ENCODE assay signal across 25 cellular contexts in the genomic region with DNA sequence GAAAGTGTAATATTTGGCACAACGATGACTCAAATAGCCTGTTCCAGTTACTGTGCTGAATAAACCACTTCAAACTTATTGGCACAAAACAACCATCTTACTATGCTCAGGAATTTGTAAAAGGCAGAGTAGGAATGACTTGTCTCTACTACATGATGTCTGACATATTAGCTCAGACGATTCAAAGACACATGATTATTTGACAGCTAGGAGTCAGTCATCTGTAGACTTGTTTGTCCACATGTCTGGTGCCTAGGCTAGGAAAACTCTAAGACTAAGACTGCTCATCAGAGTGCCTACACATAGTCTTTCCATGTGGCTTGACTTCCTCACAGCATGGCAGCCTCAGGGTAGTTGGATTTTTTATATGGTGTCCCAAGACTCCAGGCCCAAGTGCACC.
"Had no signal": no experiment of that assay in that cellular context is flagged by ENCODE, and none has a peak within 500 bp of the region (broad histone marks: within the 10 kb centered on the region; RNA-seq: fewer than 3 reads in every experiment).

No MANE protein-coding gene starts in this region.

- H3K27ac Mint-ChIP-seq: activated naive CD8-positive, alpha-beta T cell; activated T-helper 2 cell treated with anti-CD3 and anti-CD28 coated beads, Interferon-gamma antibody, Interleukin-2, Interleukin-4, amounts not matched to agents 10 μg/mL and 5 μg/mL and 100 μg/mL, durations not matched to agents 14 hours and 24 hours and 36 hours; endodermal cell; mesothelial cell of epicardium; natural killer cell; progenitor cell of endocrine pancreas; T-helper 1 cell treated with Interleukin-12 subunit alpha and Interleukin-12 subunit beta and Interleukin-4 antibody, amounts not matched to agents 30 μg/mL and 1 μg/mL, for 36 hours; type B pancreatic cell; WTC11 had no signal

- ATAC-seq: activated T-cell treated with anti-CD3 and anti-CD28 coated beads, Interleukin-2, amount 50 U/mL, for 4 hours; gastrocnemius medialis; natural killer cell; WTC11 had no signal

- H3K27me3 ChIP-seq: cardiac muscle cell, gastrocnemius medialis, sigmoid colon, testis, vagina had no signal

- H3K27me3 Mint-ChIP-seq: activated naive CD8-positive, alpha-beta T cell; progenitor cell of endocrine pancreas; type B pancreatic cell had no signal

- H3K4me1 ChIP-seq: adrenal gland, gastrocnemius medialis, left ventricle myocardium inferior, sigmoid colon, testis, vagina had no signal

- H3K36me3 ChIP-seq: adrenal gland, cardiac muscle cell, gastrocnemius medialis, left ventricle myocardium inferior, sigmoid colon, vagina had no signal

- DNase-seq: activated CD8-positive, alpha-beta memory T cell treated with anti-CD3 and anti-CD28 coated beads, Interleukin-2, amount 50 U/mL, for 48 hours; activated naive CD4-positive, alpha-beta T cell; activated T-cell treated with anti-CD3 and anti-CD28 coated beads, Interleukin-2, amount 50 U/mL, for 4 hours; adrenal gland; cortex of kidney; endodermal cell; gastrocnemius medialis; head of caudate nucleus; left ventricle myocardium inferior; natural killer cell; retina; sigmoid colon; stimulated activated CD4-positive, alpha-beta T cell treated with anti-CD3 and anti-CD28 coated beads, Interleukin-4, amount 100 ng/mL, for 1 hour; stimulated activated naive CD4-positive, alpha-beta T cell; T1000; testis had no signal

- H3K9me3 ChIP-seq: adrenal gland, gastrocnemius medialis, left ventricle myocardium inferior, sigmoid colon, testis, vagina had no signal

- H3K4me1 Mint-ChIP-seq: endodermal cell, mesothelial cell of epicardium, natural killer cell, WTC11 had no signal

- H3K4me3 Mint-ChIP-seq: activated naive CD8-positive, alpha-beta T cell; activated T-cell treated with anti-CD3 and anti-CD28 coated beads, Interleukin-2, amount 50 U/mL, for 4 hours; endodermal cell; mesothelial cell of epicardium; natural killer cell; T-helper 1 cell treated with Interleukin-12 subunit alpha and Interleukin-12 subunit beta and Interleukin-4 antibody, amounts not matched to agents 30 μg/mL and 1 μg/mL, for 36 hours; type B pancreatic cell; WTC11 had no signal

- H3K4me3 ChIP-seq: adrenal gland, cardiac muscle cell, gastrocnemius medialis, left ventricle myocardium inferior, sigmoid colon, testis, vagina had no signal

- H3K27ac ChIP-seq: adrenal gland, cardiac muscle cell, gastrocnemius medialis, left ventricle myocardium inferior, sigmoid colon, testis, vagina had no signal

- H3K9me3 Mint-ChIP-seq: activated T-cell treated with anti-CD3 and anti-CD28 coated beads, Interleukin-2, amount 50 U/mL, for 4 hours; activated T-helper 2 cell treated with anti-CD3 and anti-CD28 coated beads, Interferon-gamma antibody, Interleukin-2, Interleukin-4, amounts not matched to agents 10 μg/mL and 5 μg/mL and 100 μg/mL, durations not matched to agents 14 hours and 24 hours and 36 hours; T-helper 1 cell treated with Interleukin-12 subunit alpha and Interleukin-12 subunit beta and Interleukin-4 antibody, amounts not matched to agents 30 μg/mL and 1 μg/mL, for 36 hours; type B pancreatic cell; WTC11 had no signal

- H3K36me3 Mint-ChIP-seq: activated naive CD8-positive, alpha-beta T cell; mesothelial cell of epicardium; natural killer cell; type B pancreatic cell; WTC11 had no signal
